Comparison of ENCODE assay signal across 2 cellular contexts in genomic region chr6:125294925-125295324, GRCh38.
TF ChIP-seq lines count a peak whose summit lies in the region.

No MANE protein-coding gene starts in this region.

TF ChIP-seq in liver, 16 proteins besides CTCF, POLR2A, EP300 and RAD21 (continued from another document):
- TF ChIP-seq ZBTB33 (IDR thresholded peaks at IDR 0.05) (peak; percentile 16), MAX (IDR thresholded peaks at IDR 0.05) (peak; percentile 61), GABPA (IDR thresholded peaks at IDR 0.05 in 1 of 2, conservative IDR thresholded peaks at IDR 0.05 in 1 of 2) (no peak), ATF3 (IDR thresholded peaks at IDR 0.05) (no peak), YY1 (IDR thresholded peaks at IDR 0.05) (peak; percentile 54), EGR1 (IDR thresholded peaks at IDR 0.05; ENCODE audit: low read depth in 2 of 2) (peak in 1 of 2 donors; percentile 35), NR2F2 (IDR thresholded peaks at IDR 0.05) (no peak), HNF4A (conservative IDR thresholded peaks at IDR 0.05) (peak; percentile 64 to 71), JUND (IDR thresholded peaks at IDR 0.05) (no peak), FOXA2 (IDR thresholded peaks at IDR 0.05) (peak; percentile 84)
- TF ChIP-seq, protein P1, sequence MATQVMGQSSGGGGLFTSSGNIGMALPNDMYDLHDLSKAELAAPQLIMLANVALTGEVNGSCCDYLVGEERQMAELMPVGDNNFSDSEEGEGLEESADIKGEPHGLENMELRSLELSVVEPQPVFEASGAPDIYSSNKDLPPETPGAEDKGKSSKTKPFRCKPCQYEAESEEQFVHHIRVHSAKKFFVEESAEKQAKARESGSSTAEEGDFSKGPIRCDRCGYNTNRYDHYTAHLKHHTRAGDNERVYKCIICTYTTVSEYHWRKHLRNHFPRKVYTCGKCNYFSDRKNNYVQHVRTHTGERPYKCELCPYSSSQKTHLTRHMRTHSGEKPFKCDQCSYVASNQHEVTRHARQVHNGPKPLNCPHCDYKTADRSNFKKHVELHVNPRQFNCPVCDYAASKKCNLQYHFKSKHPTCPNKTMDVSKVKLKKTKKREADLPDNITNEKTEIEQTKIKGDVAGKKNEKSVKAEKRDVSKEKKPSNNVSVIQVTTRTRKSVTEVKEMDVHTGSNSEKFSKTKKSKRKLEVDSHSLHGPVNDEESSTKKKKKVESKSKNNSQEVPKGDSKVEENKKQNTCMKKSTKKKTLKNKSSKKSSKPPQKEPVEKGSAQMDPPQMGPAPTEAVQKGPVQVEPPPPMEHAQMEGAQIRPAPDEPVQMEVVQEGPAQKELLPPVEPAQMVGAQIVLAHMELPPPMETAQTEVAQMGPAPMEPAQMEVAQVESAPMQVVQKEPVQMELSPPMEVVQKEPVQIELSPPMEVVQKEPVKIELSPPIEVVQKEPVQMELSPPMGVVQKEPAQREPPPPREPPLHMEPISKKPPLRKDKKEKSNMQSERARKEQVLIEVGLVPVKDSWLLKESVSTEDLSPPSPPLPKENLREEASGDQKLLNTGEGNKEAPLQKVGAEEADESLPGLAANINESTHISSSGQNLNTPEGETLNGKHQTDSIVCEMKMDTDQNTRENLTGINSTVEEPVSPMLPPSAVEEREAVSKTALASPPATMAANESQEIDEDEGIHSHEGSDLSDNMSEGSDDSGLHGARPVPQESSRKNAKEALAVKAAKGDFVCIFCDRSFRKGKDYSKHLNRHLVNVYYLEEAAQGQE (IDR thresholded peaks at IDR 0.05), result no peak

TF ChIP-seq in HepG2, 621 proteins besides CTCF, POLR2A, EP300 and RAD21 (continued from another document):
- TF ChIP-seq, protein P2, sequence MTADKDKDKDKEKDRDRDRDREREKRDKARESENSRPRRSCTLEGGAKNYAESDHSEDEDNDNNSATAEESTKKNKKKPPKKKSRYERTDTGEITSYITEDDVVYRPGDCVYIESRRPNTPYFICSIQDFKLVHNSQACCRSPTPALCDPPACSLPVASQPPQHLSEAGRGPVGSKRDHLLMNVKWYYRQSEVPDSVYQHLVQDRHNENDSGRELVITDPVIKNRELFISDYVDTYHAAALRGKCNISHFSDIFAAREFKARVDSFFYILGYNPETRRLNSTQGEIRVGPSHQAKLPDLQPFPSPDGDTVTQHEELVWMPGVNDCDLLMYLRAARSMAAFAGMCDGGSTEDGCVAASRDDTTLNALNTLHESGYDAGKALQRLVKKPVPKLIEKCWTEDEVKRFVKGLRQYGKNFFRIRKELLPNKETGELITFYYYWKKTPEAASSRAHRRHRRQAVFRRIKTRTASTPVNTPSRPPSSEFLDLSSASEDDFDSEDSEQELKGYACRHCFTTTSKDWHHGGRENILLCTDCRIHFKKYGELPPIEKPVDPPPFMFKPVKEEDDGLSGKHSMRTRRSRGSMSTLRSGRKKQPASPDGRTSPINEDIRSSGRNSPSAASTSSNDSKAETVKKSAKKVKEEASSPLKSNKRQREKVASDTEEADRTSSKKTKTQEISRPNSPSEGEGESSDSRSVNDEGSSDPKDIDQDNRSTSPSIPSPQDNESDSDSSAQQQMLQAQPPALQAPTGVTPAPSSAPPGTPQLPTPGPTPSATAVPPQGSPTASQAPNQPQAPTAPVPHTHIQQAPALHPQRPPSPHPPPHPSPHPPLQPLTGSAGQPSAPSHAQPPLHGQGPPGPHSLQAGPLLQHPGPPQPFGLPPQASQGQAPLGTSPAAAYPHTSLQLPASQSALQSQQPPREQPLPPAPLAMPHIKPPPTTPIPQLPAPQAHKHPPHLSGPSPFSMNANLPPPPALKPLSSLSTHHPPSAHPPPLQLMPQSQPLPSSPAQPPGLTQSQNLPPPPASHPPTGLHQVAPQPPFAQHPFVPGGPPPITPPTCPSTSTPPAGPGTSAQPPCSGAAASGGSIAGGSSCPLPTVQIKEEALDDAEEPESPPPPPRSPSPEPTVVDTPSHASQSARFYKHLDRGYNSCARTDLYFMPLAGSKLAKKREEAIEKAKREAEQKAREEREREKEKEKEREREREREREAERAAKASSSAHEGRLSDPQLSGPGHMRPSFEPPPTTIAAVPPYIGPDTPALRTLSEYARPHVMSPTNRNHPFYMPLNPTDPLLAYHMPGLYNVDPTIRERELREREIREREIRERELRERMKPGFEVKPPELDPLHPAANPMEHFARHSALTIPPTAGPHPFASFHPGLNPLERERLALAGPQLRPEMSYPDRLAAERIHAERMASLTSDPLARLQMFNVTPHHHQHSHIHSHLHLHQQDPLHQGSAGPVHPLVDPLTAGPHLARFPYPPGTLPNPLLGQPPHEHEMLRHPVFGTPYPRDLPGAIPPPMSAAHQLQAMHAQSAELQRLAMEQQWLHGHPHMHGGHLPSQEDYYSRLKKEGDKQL (CRISPR knock-in tag; IDR thresholded peaks at IDR 0.05; ENCODE audit: low read depth), result no peak
- no peak for TF ChIP-seq SIX1 (CRISPR knock-in tag; IDR thresholded peaks at IDR 0.05; ENCODE audit: borderline replicate concordance)
- no peak for TF ChIP-seq ZNF768 (CRISPR knock-in tag; IDR thresholded peaks at IDR 0.05)
- no peak for TF ChIP-seq ZBTB20 (CRISPR knock-in tag; IDR thresholded peaks at IDR 0.05; ENCODE audit: borderline replicate concordance, low read depth)
- TF ChIP-seq ZNF343 (CRISPR knock-in tag; IDR thresholded peaks at IDR 0.05), result no peak
